In genomic region chr4:185142911-185143595, GRCh38 we compare ENCODE assay signal across 8 cellular contexts. TPM values are rescaled to one million over a fixed set of nuclear protein-coding genes. Genes with fewer than 3 reads are reported as not detected.
DNase-seq lines count a peak whose midpoint lies in the region; ATAC-seq and TF ChIP-seq lines count a peak whose summit lies in the region.

Gene SLC25A4, plus strand, starts transcription at chr4:185143266. Its CDS starts 107 bp downstream, at chr4:185143373.

- H3K9me2 ChIP-seq in neural cell (ENCODE audit: insufficient read depth, low read length): no peaks in the 10 kb centered on the region

- H3K9me3 ChIP-seq in HUES64 (ENCODE audit: insufficient read depth, low read depth, low read length) (no peaks in the 10 kb centered on the region), neural cell (ENCODE audit: low read length) (no peaks in the 10 kb centered on the region), stomach smooth muscle (ENCODE audit: control insufficient read depth in 2 of 2, low read length in 2 of 2) (no peaks in the 10 kb centered on the region)

- ATAC-seq in GM21390 (IDR thresholded peaks at IDR 0.05; ENCODE audit: unreplicated experiment): peak; percentile 93

- H3K4me1 ChIP-seq in HUES64 (ENCODE audit: insufficient read depth, low read length) (peaks cover 10% of the 10 kb centered on the region; the same call in 1 of the 2 replicates), stomach smooth muscle (ENCODE audit: control insufficient read depth, insufficient read depth, low read length) (peaks cover 33% of the 10 kb centered on the region)

- peak within 1 kb of the TSS; percentile 96 for H3K4me2 ChIP-seq in neural cell (ENCODE audit: low read length)

- peaks cover 17% of the 10 kb centered on the region for H3K79me2 ChIP-seq in neural cell (replicated peaks; ENCODE audit: insufficient read depth, low read length)

- H4K20me1 ChIP-seq in neural cell (ENCODE audit: insufficient read depth): no peaks in the 10 kb centered on the region

- TF ChIP-seq RAD21 in neural cell (conservative IDR thresholded peaks at IDR 0.05): peak; percentile 52

- WGBS in HUES64: under 1% methylated on average over 87 of the region's 87 CpGs

- peaks cover 30% of the 10 kb centered on the region for H3K36me3 ChIP-seq in HUES64 (ENCODE audit: insufficient read depth, low read length)
- peaks cover 7% of the 10 kb centered on the region for H3K36me3 ChIP-seq in neural cell (ENCODE audit: insufficient read depth, low read length)
- peaks cover under 1 to 19% of the 10 kb centered on the region in 2 donors for H3K36me3 ChIP-seq in stomach smooth muscle (ENCODE audit: control insufficient read depth in 2 of 2, insufficient read depth in 2 of 2, low read length in 2 of 2)

- H3K9ac ChIP-seq in HUES64 (ENCODE audit: low read depth, low read length): peak within 1 kb of the TSS; percentile 86
- peak within 1 kb of the TSS; percentile 89 for H3K9ac ChIP-seq in neural cell (ENCODE audit: low read length)
- peak within 1 kb of the TSS; percentile 93 to 96 for H3K9ac ChIP-seq in stomach smooth muscle (ENCODE audit: low read length in 2 of 2)

- peak within 1 kb of the TSS; percentile 100 for H2AFZ ChIP-seq in neural cell (ENCODE audit: low read depth, low read length)

- H3K4me3 ChIP-seq in HUES64 (ENCODE audit: low read length): peak within 1 kb of the TSS; percentile 83
- H3K4me3 ChIP-seq in neural cell (ENCODE audit: low read length): peak within 1 kb of the TSS; percentile 74
- H3K4me3 ChIP-seq in stomach smooth muscle (ENCODE audit: low read length in 2 of 2): peak within 1 kb of the TSS; percentile 76 to 96

- peak; percentile 90 for DNase-seq in DMS53 (lab: John Stamatoyannopoulos, UW)
- peak; percentile 79 for DNase-seq in RWPE1 (ENCODE audit: low spot score)
- peak; percentile 69 for DNase-seq in activated effector memory CD4-positive, alpha-beta T cell treated with Interleukin-2 at 50 U/mL for 16 hours
- peak; percentile 24 for DNase-seq in fibroblast of the conjunctiva (ENCODE audit: low read depth)

- POLR2A ChIA-PET in RWPE1 (lab: Yijun Ruan, JAX; ENCODE audit: low non-redundant PET): interaction anchor here (1.6 kb wide), 1 partner anchor 9 kb away, joined by 5 read pairs; no protein-coding TSS in a partner anchor

- peak within 1 kb of the TSS; percentile 60; the same call in 1 of the 2 replicates for H3K27ac ChIP-seq in HUES64 (ENCODE audit: low read depth, low read length)
- peak within 1 kb of the TSS; percentile 24; the same call in 1 of the 2 replicates for H3K27ac ChIP-seq in RWPE1
- H3K27ac ChIP-seq in neural cell (ENCODE audit: low read length): peak within 1 kb of the TSS; percentile 85
- H3K27ac ChIP-seq in stomach smooth muscle (ENCODE audit: low read length): peak within 1 kb of the TSS; percentile 94

- no peaks in the 10 kb centered on the region for H3F3A ChIP-seq in neural cell (ENCODE audit: insufficient read depth, low read length, poor library complexity, severe bottlenecking)

- peak; percentile 58 for TF ChIP-seq EP300 in neural cell (conservative IDR thresholded peaks at IDR 0.05; ENCODE audit: poor library complexity, severe bottlenecking)

- H3K27me3 ChIP-seq in HUES64 (ENCODE audit: insufficient read depth, low read length) (no peaks in the 10 kb centered on the region; the same call in 1 of the 2 replicates), neural cell (ENCODE audit: insufficient read depth, low read depth, low read length) (no peaks in the 10 kb centered on the region), stomach smooth muscle (ENCODE audit: control insufficient read depth in 1 of 2, insufficient read depth in 2 of 2, low read length in 2 of 2) (no peaks in the 10 kb centered on the region)

- CTCF ChIA-PET in RWPE1 (lab: Yijun Ruan, JAX): interaction anchor here (0.5 to 1.1 kb wide), 6 partner anchors 8 to 435 kb away, joined by 3 to 9 read pairs (median 4); no protein-coding TSS in a partner anchor

- TF ChIP-seq CTCF in RWPE1 (conservative IDR thresholded peaks at IDR 0.05; ENCODE audit: low read depth) (peak; percentile 44), neural cell (IDR thresholded peaks at IDR 0.05; ENCODE audit: poor library complexity, severe bottlenecking) (peak; percentile 80)

TF ChIP-seq in neural cell, 6 proteins besides CTCF, POLR2A, EP300 and RAD21:
- TF ChIP-seq REST (IDR thresholded peaks at IDR 0.05; ENCODE audit: borderline replicate concordance) (peak; percentile 60), SMC3 (conservative IDR thresholded peaks at IDR 0.05; ENCODE audit: poor library complexity) (peak; percentile 58), MXI1 (conservative IDR thresholded peaks at IDR 0.05; ENCODE audit: poor library complexity, severe bottlenecking) (peak; percentile 82), EZH2 (IDR thresholded peaks at IDR 0.05; ENCODE audit: borderline replicate concordance, insufficient read depth, low read length, poor library complexity, severe bottlenecking) (no peak), TAF1 (IDR thresholded peaks at IDR 0.05; ENCODE audit: low read depth) (peak; percentile 93), POLR2AphosphoS5 (IDR thresholded peaks at IDR 0.05) (peak; percentile 98)

RNA-seq across cellular contexts. Expression of gene SLC25A4, which starts in this region (rescaled TPM):
- polyA plus RNA-seq in HUES64 (2013, experiment 1 of 2): 29.7 TPM
- polyA plus RNA-seq in HUES64 (2013, experiment 2 of 2): 32.4 TPM
- 139 and 140 TPM in 2 replicates for polyA plus RNA-seq in neural cell
- 48.9 and 50.1 TPM in 2 replicates for polyA minus RNA-seq in neural cell

Comparison
In these comparisons a context has a peak if more than half of its experiments do, and no peak if none do; other contexts are left out.
1. Peak in every context shown above with its lines: DNase-seq, ATAC-seq, H3K4me3 ChIP-seq and H3K27ac ChIP-seq.
2. DNase-seq: peak in every context shown above with its lines; median percentile 90 in DMS53; 79 in RWPE1; 69 in activated effector memory CD4-positive, alpha-beta T cell treated with Interleukin-2 at 50 U/mL for 16 hours; 24 in fibroblast of the conjunctiva.
3. H3K27ac ChIP-seq: peak in every context shown above with its lines; median percentile 94 in stomach smooth muscle; 85 in neural cell; 60 in HUES64; 24 in RWPE1.